ENCODE assay signal across 23 cellular contexts in genomic region chr7:108267615-108268014, GRCh38.
A peak's percentile ranks its signal among the peaks of the same experiment; 100 is the strongest.
DNase-seq lines count a peak whose midpoint lies in the region; ATAC-seq, FAIRE-seq and TF ChIP-seq lines count a peak whose summit lies in the region.
"Had no signal": no experiment of that assay in that cellular context is flagged by ENCODE, and none has a peak within 500 bp of the region (broad histone marks: within the 10 kb centered on the region; RNA-seq: fewer than 3 reads in every experiment).

No MANE protein-coding gene starts in this region.

- POLR2A ChIA-PET in A549 (lab: Yijun Ruan, JAX), result no interaction called here
- POLR2A ChIA-PET in K562 (lab: Yijun Ruan, JAX), result interaction anchor here (1.0 kb wide), 1 partner anchor 526 kb away, joined by 3 read pairs; no protein-coding TSS in a partner anchor

- ATAC-seq in A549 (no peak), K562 (no peak), HG02938 (IDR thresholded peaks at IDR 0.05; ENCODE audit: unreplicated experiment) (no peak)
- ATAC-seq: CD8-positive, alpha-beta T cell had no signal

- H4K20me1 ChIP-seq in K562 (replicated peaks; ENCODE audit: control insufficient read depth, insufficient read depth, low read length), result no peaks in the 10 kb centered on the region
- H4K20me1 ChIP-seq: BLaER1 treated with 17β-estradiol and CSF1 and Interleukin-3, amounts not matched to agents 10 nM and 100 nM had no signal

- H3K4me2 ChIP-seq in A549, result peak overlapping the region; percentile 24; the same call in 2 of the 3 replicates
- no peak overlapping the region for H3K4me2 ChIP-seq in K562 (ENCODE audit: insufficient read depth, low read length)

- H3K4me1 ChIP-seq in A549 (peaks cover 48% of the 10 kb centered on the region), K562 (replicated peaks in 1 of 2; ENCODE audit: control insufficient read depth in 2 of 2, insufficient read depth in 2 of 2, low read length in 2 of 2) (no peaks in the 10 kb centered on the region; a peak in 1 of 5 replicates)

- H3K4me3 ChIP-seq in A549 (no peak overlapping the region), K562 (no peak overlapping the region)
- H3K4me3 ChIP-seq: BLaER1 treated with 17β-estradiol and CSF1 and Interleukin-3, amounts not matched to agents 10 nM and 100 nM had no signal

- H3K27me3 ChIP-seq in K562 (ENCODE audit: control insufficient read depth in 2 of 2, insufficient read depth in 2 of 2, low read length in 2 of 2), result peaks cover 3 to 9% of the 10 kb centered on the region in 2 experiments; a peak in 2 of 5 replicates
- H3K27me3 ChIP-seq: BLaER1 treated with 17β-estradiol and CSF1 and Interleukin-3, amounts not matched to agents 10 nM and 100 nM had no signal

- H3K27ac ChIP-seq in A549 (no peak overlapping the region), K562 (ENCODE audit: extremely low read depth, low read depth, low read length) (no peak overlapping the region)
- H3K27ac ChIP-seq: BLaER1 treated with 17β-estradiol and CSF1 and Interleukin-3, amounts not matched to agents 10 nM and 100 nM; C4-2B had no signal

- DNase-seq in A549 (ENCODE audit: low read depth in 1 of 2, low spot score in 1 of 2), result no peak
- DNase-seq in COLO829 (ENCODE audit: low spot score), result peak; percentile 50
- DNase-seq in K562 (ENCODE audit: extremely low read depth in 1 of 4, low spot score in 3 of 4), result no peak
- peak; percentile 70 for DNase-seq in foreskin melanocyte
- DNase-seq in GF-D8 (lab: John Stamatoyannopoulos, UW), result no peak
- no peak for DNase-seq in GM13976 (ENCODE audit: low spot score)
- DNase-seq: 8988T; AML-193; CD4-positive, alpha-beta T cell; CD8-positive, alpha-beta T cell; COR-L47; DMS 273 treated with DMSO at 0.1 percent for 48 hours; DMS153; DMS53; DMS79; DND-41; GDM1 had no signal

- TF ChIP-seq CTCF in A549 (IDR thresholded peaks at IDR 0.05) (no peak), K562 (IDR thresholded peaks at IDR 0.05 in 2 of 3, conservative IDR thresholded peaks at IDR 0.05 in 1 of 3; ENCODE audit: insufficient read depth in 2 of 3, low read depth in 1 of 3, low read length in 3 of 3) (no peak), GM13976 (IDR thresholded peaks at IDR 0.05; ENCODE audit: borderline replicate concordance, control extremely low read depth, extremely low read depth, insufficient read depth, missing control alignments) (no peak)

- H3K9ac ChIP-seq in K562 (ENCODE audit: insufficient read depth in 1 of 2, low read depth in 2 of 2, low read length in 2 of 2), result no peak overlapping the region
- H3K9ac ChIP-seq: BLaER1 treated with 17β-estradiol and CSF1 and Interleukin-3, amounts not matched to agents 10 nM and 100 nM had no signal

- H2AFZ ChIP-seq in K562 (ENCODE audit: low read depth, low read length), result no peak overlapping the region

- CTCF ChIA-PET in A549 (lab: Yijun Ruan, JAX), result no interaction called here
- CTCF ChIA-PET in K562 (lab: Yijun Ruan, JAX; ENCODE audit: low intra/inter-chr PET ratio), result no interaction called here

- H3K9me1 ChIP-seq in K562 (ENCODE audit: control insufficient read depth, insufficient read depth, low read length), result no peaks in the 10 kb centered on the region

- TF ChIP-seq EP300 in A549 (IDR thresholded peaks at IDR 0.05), result no peak
- no peak for TF ChIP-seq EP300 in K562 (IDR thresholded peaks at IDR 0.05; ENCODE audit: low read length)

- no TSS peak for BruUV-seq in K562 (replicated peaks; lab: Mats Ljungman, UMichigan)

- TF ChIP-seq POLR2A in A549 (IDR thresholded peaks at IDR 0.05; ENCODE audit: low read length), result no peak
- TF ChIP-seq POLR2A in K562 (conservative IDR thresholded peaks at IDR 0.05), result no peak

- in situ Hi-C loops in K562 (cut with MboI), result no loop called here
- in situ Hi-C loops in GM13976 (cut with MboI; ENCODE audit: low sequenced_read_pairs, unreplicated experiment), result no loop called here

- TF ChIP-seq RAD21 in A549 (conservative IDR thresholded peaks at IDR 0.05 in 1 of 2, IDR thresholded peaks at IDR 0.05 in 1 of 2), result no peak
- no peak for TF ChIP-seq RAD21 in K562 (CRISPR knock-in tag; conservative IDR thresholded peaks at IDR 0.05 in 1 of 2, IDR thresholded peaks at IDR 0.05 in 1 of 2)

- 88% methylated on average over 1 of the region's 1 CpG for WGBS in A549 (ENCODE audit: missing lambda C conversion rate)
- 86% methylated on average over 1 of the region's 1 CpG for WGBS in K562 (ENCODE audit: insufficient coverage, low coverage, missing lambda C conversion rate)

- H3K9me3 ChIP-seq in A549, result no peaks in the 10 kb centered on the region
- H3K9me3 ChIP-seq in K562 (replicated peaks; ENCODE audit: control insufficient read depth, insufficient read depth, low read depth, low read length), result no peaks in the 10 kb centered on the region
- H3K9me3 ChIP-seq: BLaER1 treated with 17β-estradiol and CSF1 and Interleukin-3, amounts not matched to agents 10 nM and 100 nM had no signal

- H3K79me2 ChIP-seq in K562 (ENCODE audit: control insufficient read depth, insufficient read depth, low read length), result no peaks in the 10 kb centered on the region

- intact Hi-C loops in K562 (cut with micrococcal nuclease), result loop anchor here (10.0 kb wide), 1 partner anchor 83 kb away; no protein-coding TSS in a partner anchor

- H3K36me3 ChIP-seq in K562 (ENCODE audit: control insufficient read depth, insufficient read depth, low read length), result no peaks in the 10 kb centered on the region
- H3K36me3 ChIP-seq: BLaER1 treated with 17β-estradiol and CSF1 and Interleukin-3, amounts not matched to agents 10 nM and 100 nM had no signal

- FAIRE-seq in A549 (lab: Jason Lieb, UNC) (no peak), K562 (lab: Jason Lieb, UNC) (no peak)
- FAIRE-seq: A204.1, GM12891, GM18507 had no signal

TF ChIP-seq in A549, 52 proteins besides CTCF, POLR2A, EP300 and RAD21:
- no peak for TF ChIP-seq FOSB (CRISPR knock-in tag; IDR thresholded peaks at IDR 0.05)
- TF ChIP-seq FOXS1 (CRISPR knock-in tag; IDR thresholded peaks at IDR 0.05), result no peak
- no peak for TF ChIP-seq BHLHE40 (IDR thresholded peaks at IDR 0.05; ENCODE audit: low read depth, low read length)
- TF ChIP-seq HDAC2 (IDR thresholded peaks at IDR 0.05), result no peak
- no peak for TF ChIP-seq TP53 (CRISPR knock-in tag; IDR thresholded peaks at IDR 0.05)
- no peak for TF ChIP-seq CHD4 (IDR thresholded peaks at IDR 0.05; ENCODE audit: borderline replicate concordance)
- no peak for TF ChIP-seq NFE2L2 (conservative IDR thresholded peaks at IDR 0.05; ENCODE audit: low read length)
- TF ChIP-seq KDM1A (IDR thresholded peaks at IDR 0.05; ENCODE audit: low read depth), result no peak
- no peak for TF ChIP-seq E2F6 (IDR thresholded peaks at IDR 0.05; ENCODE audit: borderline replicate concordance, low read depth)

TF ChIP-seq in K562, 482 proteins besides CTCF, POLR2A, EP300 and RAD21 (continues in another document):
- no peak for TF ChIP-seq BCLAF1 (IDR thresholded peaks at IDR 0.05; ENCODE audit: borderline replicate concordance in 1 of 2, control insufficient read depth in 1 of 2, low read depth in 2 of 2, low read length in 1 of 2)
- TF ChIP-seq TFE3 (CRISPR knock-in tag; IDR thresholded peaks at IDR 0.05), result peak; percentile 32; the same call in 1 of the 2 replicates
- TF ChIP-seq PHB2 (IDR thresholded peaks at IDR 0.05; ENCODE audit: low read depth), result no peak
- no peak for TF ChIP-seq ZNF77 (CRISPR knock-in tag; IDR thresholded peaks at IDR 0.05)
- TF ChIP-seq ETV5 (CRISPR knock-in tag; IDR thresholded peaks at IDR 0.05; ENCODE audit: low read depth), result no peak

Comparison
In these comparisons a context has a peak if more than half of its experiments do, and no peak if none do; other contexts are left out.
1. DNase-seq: peak in COLO829 (single experiment) and foreskin melanocyte (single experiment); none in A549 (0 of 2), K562 (0 of 4), GF-D8 (single experiment) and GM13976 (single experiment).